ENCODE assay signal across 11 cellular contexts in the genomic region with DNA sequence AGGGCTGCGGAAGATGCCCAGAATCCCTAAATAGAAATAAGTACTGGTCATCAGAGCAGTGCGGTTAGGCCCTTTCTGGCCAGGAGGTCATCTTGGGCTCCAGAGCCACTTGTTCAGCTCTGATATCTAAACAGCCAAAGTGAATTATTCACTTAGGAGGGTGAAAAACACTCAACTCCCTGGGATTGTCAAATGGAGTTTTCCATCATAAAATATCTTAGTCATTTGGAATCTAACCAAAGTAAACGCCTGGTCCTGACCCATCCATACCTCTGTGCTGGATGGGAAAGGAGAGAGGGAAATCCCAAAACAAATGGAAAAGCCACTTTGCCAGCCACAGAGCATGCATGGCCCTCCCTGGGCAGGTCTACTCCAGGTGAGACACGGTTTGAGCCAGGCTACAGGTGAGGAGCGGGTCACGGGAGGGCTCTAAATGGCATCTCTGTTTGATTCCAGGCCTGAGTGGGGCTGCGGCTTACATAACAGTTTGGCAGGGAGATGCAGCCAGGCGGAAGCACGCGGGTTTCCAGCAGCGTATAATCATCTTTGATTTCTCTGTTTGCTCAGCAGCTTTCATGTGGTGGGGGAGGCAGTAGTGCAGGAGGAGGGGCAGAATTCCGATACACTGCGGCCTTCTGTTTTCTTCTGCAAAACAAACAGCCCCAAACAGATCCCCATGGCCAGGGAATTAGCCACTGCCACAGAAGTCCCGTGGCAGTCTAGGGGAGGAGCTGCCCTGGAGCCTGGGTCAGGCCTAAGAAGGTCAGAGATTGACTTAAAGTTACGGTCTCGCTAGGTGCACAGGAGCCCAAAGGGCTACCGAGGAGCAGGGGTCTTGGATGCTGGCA. TPM values are rescaled to one million over a fixed set of nuclear protein-coding genes. Genes with fewer than 3 reads are reported as not detected.
A peak's percentile ranks its signal among the peaks of the same experiment; 100 is the strongest.
DNase-seq lines count a peak whose midpoint lies in the region; ATAC-seq, FAIRE-seq and TF ChIP-seq lines count a peak whose summit lies in the region.
"Had no signal": no experiment of that assay in that cellular context is flagged by ENCODE, and none has a peak within 500 bp of the region (broad histone marks: within the 10 kb centered on the region; RNA-seq: fewer than 3 reads in every experiment).

No MANE protein-coding gene starts in this region.

- no peaks in the 10 kb centered on the region for H3K4me1 ChIP-seq in NT2/D1 (ENCODE audit: insufficient read depth, insufficient read length)

- H3K4me3 Mint-ChIP-seq in osteocyte (ENCODE audit: unreplicated experiment), result no peak overlapping the region
- H3K4me3 Mint-ChIP-seq: naive thymus-derived CD4-positive, alpha-beta T cell had no signal

- H3K4me3 ChIP-seq in NT2/D1 (ENCODE audit: insufficient read length, low read depth) (no peak overlapping the region), foreskin fibroblast (ENCODE audit: low read depth in 1 of 2, low read length in 2 of 2) (no peak overlapping the region)

- peaks cover 3% of the 10 kb centered on the region for H3K27me3 Mint-ChIP-seq in osteocyte (ENCODE audit: unreplicated experiment)

- no peak for ATAC-seq in HG02970 (IDR thresholded peaks at IDR 0.05; ENCODE audit: low FRiP score, unreplicated experiment)
- ATAC-seq: naive thymus-derived CD4-positive, alpha-beta T cell had no signal

- TF ChIP-seq CTCF in foreskin fibroblast (IDR thresholded peaks at IDR 0.05; ENCODE audit: low read depth, low read length) (no peak), osteocyte (IDR thresholded peaks at IDR 0.05) (no peak)

- peaks cover 39% of the 10 kb centered on the region for H3K4me1 Mint-ChIP-seq in osteocyte (ENCODE audit: unreplicated experiment)
- H3K4me1 Mint-ChIP-seq: naive thymus-derived CD4-positive, alpha-beta T cell had no signal

- H3K9ac ChIP-seq in NT2/D1 (ENCODE audit: insufficient read length, low read depth), result peak overlapping the region; percentile 15

- no peaks in the 10 kb centered on the region for H3K36me3 ChIP-seq in NT2/D1 (ENCODE audit: insufficient read depth, insufficient read length, low read length)

- no peaks in the 10 kb centered on the region for H3K9me3 Mint-ChIP-seq in osteocyte (ENCODE audit: unreplicated experiment)
- H3K9me3 Mint-ChIP-seq: naive thymus-derived CD4-positive, alpha-beta T cell had no signal

- DNase-seq in COR-L47 (lab: John Stamatoyannopoulos, UW), result peak; percentile 50
- DNase-seq in NT2/D1 (ENCODE audit: low read depth, low spot score), result no peak
- DNase-seq in foreskin fibroblast, result peak; percentile 9 to 35
- no peak for DNase-seq in osteocyte (ENCODE audit: extremely low spot score, unreplicated experiment)
- DNase-seq in SHP77 (lab: John Stamatoyannopoulos, UW), result no peak
- no peak for DNase-seq in HTR-8/SVneo (ENCODE audit: insufficient read length, low spot score)
- DNase-seq in activated CD4-positive, CD25-positive, alpha-beta regulatory T cell (lab: John Stamatoyannopoulos, UW), result no peak
- DNase-seq: activated naive CD4-positive, alpha-beta T cell treated with anti-CD3 and anti-CD28 coated beads, Interleukin-2, amount 50 U/mL, for 16 hours; SIG-M5 had no signal

- no peak for FAIRE-seq in HTR-8/SVneo (lab: Jason Lieb, UNC)

- peak overlapping the region; percentile 57 for H3K27ac Mint-ChIP-seq in osteocyte (ENCODE audit: unreplicated experiment)

- H3K27me3 ChIP-seq in NT2/D1 (ENCODE audit: insufficient read depth, insufficient read length), result no peaks in the 10 kb centered on the region

- no peaks in the 10 kb centered on the region for H3K9me3 ChIP-seq in NT2/D1 (ENCODE audit: insufficient read depth, low read length)

- H3K36me3 Mint-ChIP-seq in osteocyte (ENCODE audit: unreplicated experiment), result no peaks in the 10 kb centered on the region
- H3K36me3 Mint-ChIP-seq: naive thymus-derived CD4-positive, alpha-beta T cell had no signal

RNA-seq across cellular contexts. Expression of gene ZNF648, which starts 59.1 kb away (rescaled TPM):
- not detected in 2 replicates for total RNA-seq in osteocyte
- total RNA-seq: naive thymus-derived CD4-positive, alpha-beta T cell had no signal

Comparison
In these comparisons a context has a peak if more than half of its experiments do, and no peak if none do; other contexts are left out.
1. DNase-seq: peak in COR-L47 (single experiment) and foreskin fibroblast (2 of 2); none in NT2/D1 (single experiment), osteocyte (single experiment), SHP77 (0 of 2), HTR-8/SVneo (single experiment) and activated CD4-positive, CD25-positive, alpha-beta regulatory T cell (0 of 4).